Comparison of ENCODE assay signal across 10 cellular contexts in genomic region chr5:141488591-141489478, GRCh38. TPM values are rescaled to one million over a fixed set of nuclear protein-coding genes. Genes with fewer than 3 reads are reported as not detected.
DNase-seq lines count a peak whose midpoint lies in the region; ATAC-seq, FAIRE-seq and TF ChIP-seq lines count a peak whose summit lies in the region.
"Had no signal": no experiment of that assay in that cellular context is flagged by ENCODE, and none has a peak within 500 bp of the region (broad histone marks: within the 10 kb centered on the region; RNA-seq: fewer than 3 reads in every experiment).

PCDHGC5 (plus strand) TSS chr5:141489081; CDS start chr5:141489241, 160 bp downstream.

- peaks cover 0 to 81% (median 3%) of the 10 kb centered on the region in 45 donors for H3K27me3 ChIP-seq in dorsolateral prefrontal cortex

- FAIRE-seq in HTR-8/SVneo (lab: Jason Lieb, UNC): no peak

- peaks cover 5 to 26% of the 10 kb centered on the region in 2 donors for H3K36me3 Mint-ChIP-seq in activated naive CD4-positive, alpha-beta T cell treated with anti-CD3 and anti-CD28 coated beads, Interleukin-2, amount 50 U/mL, for 72 hours

- TF ChIP-seq CTCF in AG09309 (IDR thresholded peaks at IDR 0.05; ENCODE audit: control insufficient read depth, insufficient read depth, low read depth, low read length, missing control alignments) (no peak), dorsolateral prefrontal cortex (IDR thresholded peaks at IDR 0.05 in 54 of 56, conservative IDR thresholded peaks at IDR 0.05 in 2 of 56; ENCODE audit: low read depth in 1 of 56, partially characterized antibody in 56 of 56) (no peak)

- DNase-seq in AG09309 (ENCODE audit: low read depth): peak; percentile 64
- DNase-seq in RPMI7951 (ENCODE audit: low read depth): peak; percentile 61
- peak in 6 of 10 donors; percentile 48 to 78 (median 66) for DNase-seq in dorsolateral prefrontal cortex
- DNase-seq in midbrain (lab: John Stamatoyannopoulos, UW): peak; percentile 79
- no peak for DNase-seq in OCI-M1 (lab: John Stamatoyannopoulos, UW)
- no peak for DNase-seq in HTR-8/SVneo (ENCODE audit: insufficient read length, low spot score)
- DNase-seq in activated naive CD4-positive, alpha-beta T cell treated with anti-CD3 and anti-CD28 coated beads, Interleukin-2, amount 50 U/mL, for 72 hours (ENCODE audit: low spot score in 2 of 2): no peak
- no peak for DNase-seq in DMS79 treated with DMSO at 0.1 percent for 48 hours (lab: John Stamatoyannopoulos, UW)

- H3K9me3 Mint-ChIP-seq in activated naive CD4-positive, alpha-beta T cell treated with anti-CD3 and anti-CD28 coated beads, Interleukin-2, amount 50 U/mL, for 72 hours: no peaks in the 10 kb centered on the region

- H3K27ac ChIP-seq in dorsolateral prefrontal cortex: peak within 1 kb of the TSS in 58 of 59 donors; percentile 1 to 96 (median 86)
- H3K27ac ChIP-seq: HL-60 had no signal

- no peak for ATAC-seq in activated naive CD4-positive, alpha-beta T cell treated with anti-CD3 and anti-CD28 coated beads, Interleukin-2, amount 50 U/mL, for 72 hours
- ATAC-seq: HCT116 had no signal

- H3K27ac Mint-ChIP-seq in activated naive CD4-positive, alpha-beta T cell treated with anti-CD3 and anti-CD28 coated beads, Interleukin-2, amount 50 U/mL, for 72 hours: no peak within 1 kb of the TSS

- intact Hi-C loops in dorsolateral prefrontal cortex (cut with DNase I): loop anchor here in 1 of 2 donors (5.0 kb wide), 1 partner anchor 33 kb away; no protein-coding TSS in a partner anchor

- H3K4me3 ChIP-seq in AG09309 (ENCODE audit: control insufficient read depth, low read depth, low read length) (peak within 1 kb of the TSS; percentile 4), dorsolateral prefrontal cortex (peak within 1 kb of the TSS; percentile 5 to 70 (median 55))

RNA-seq across cellular contexts. Expression of gene PCDHGC5, which starts in this region (rescaled TPM):
- 1.1 and 1.2 TPM in 2 replicates for total RNA-seq in RPMI7951 (2014; rRNA removed; shearing (Covaris generic))
- total RNA-seq in dorsolateral prefrontal cortex: 10 to 100 TPM; 21.8 to 82.1 (median 50.7) TPM
- not detected for total RNA-seq in activated naive CD4-positive, alpha-beta T cell treated with anti-CD3 and anti-CD28 coated beads, Interleukin-2, amount 50 U/mL, for 72 hours

Comparison
In these comparisons a context has a peak if more than half of its experiments do, and no peak if none do; other contexts are left out.
1. RNA of gene PCDHGC5 (total RNA-seq): 21.8 to 82.1 TPM in dorsolateral prefrontal cortex; 1.1 to 1.2 TPM in RPMI7951 and not detected in activated naive CD4-positive, alpha-beta T cell treated with anti-CD3 and anti-CD28 coated beads, Interleukin-2, amount 50 U/mL, for 72 hours; every median in the first group is over 10 times any median in the second.
2. DNase-seq: peak in AG09309 (single experiment), RPMI7951 (single experiment), dorsolateral prefrontal cortex (6 of 10) and midbrain (single experiment); none in OCI-M1 (single experiment), HTR-8/SVneo (single experiment), activated naive CD4-positive, alpha-beta T cell treated with anti-CD3 and anti-CD28 coated beads, Interleukin-2, amount 50 U/mL, for 72 hours (0 of 2) and DMS79 treated with DMSO at 0.1 percent for 48 hours (single experiment).